25 cellular contexts compared by ENCODE assay signal in the genomic region with DNA sequence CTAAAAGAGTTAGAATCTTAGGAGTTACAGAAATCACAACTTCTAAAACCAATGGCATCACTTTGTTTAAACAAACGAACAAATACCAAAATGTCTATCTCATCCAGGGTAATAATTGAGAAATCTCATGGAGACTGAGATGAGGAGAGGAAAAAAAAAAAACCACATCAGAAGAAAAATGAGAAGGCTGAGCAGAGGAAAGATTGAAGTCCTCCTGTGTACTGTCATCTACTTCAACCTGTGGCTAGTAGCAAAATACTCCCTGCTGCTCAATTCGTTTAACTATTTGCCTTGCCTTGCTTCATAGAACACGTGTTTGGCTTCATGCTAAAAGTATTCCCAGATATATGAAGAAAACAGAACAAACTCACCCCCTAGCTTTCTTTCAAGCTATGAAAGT.
"Had no signal": no experiment of that assay in that cellular context is flagged by ENCODE, and none has a peak within 500 bp of the region (broad histone marks: within the 10 kb centered on the region; RNA-seq: fewer than 3 reads in every experiment).

No MANE protein-coding gene starts in this region.

- H3K4me1 ChIP-seq: body of pancreas, colonic mucosa, esophagus squamous epithelium, gastroesophageal sphincter, heart right ventricle had no signal

- H3K4me3 ChIP-seq: adrenal gland, body of pancreas, colonic mucosa, esophagus squamous epithelium, gastroesophageal sphincter, heart right ventricle had no signal

- H3K36me3 ChIP-seq: adrenal gland, colonic mucosa, esophagus squamous epithelium, gastroesophageal sphincter, heart right ventricle had no signal

- DNase-seq: activated CD4-positive, alpha-beta memory T cell treated with anti-CD3 and anti-CD28 coated beads for 36 hours; activated CD4-positive, alpha-beta T cell treated with anti-CD3 and anti-CD28 coated beads for 36 hours; activated CD4-positive, alpha-beta T cell treated with anti-CD3 and anti-CD28 coated beads, Interleukin-2, amount 10 ng/mL, durations not matched to agents 24 days and 14 days; activated CD4-positive, CD25-positive, alpha-beta regulatory T cell; activated CD4-positive, CD25-positive, alpha-beta regulatory T cell treated with anti-CD3 and anti-CD28 coated beads, Interleukin-2, amount 50 U/mL, for 72 hours; activated CD8-positive, alpha-beta memory T cell treated with anti-CD3 and anti-CD28 coated beads, Interleukin-2, amount 10 ng/mL, durations not matched to agents 7 days and 5 days; activated CD8-positive, alpha-beta memory T cell treated with anti-CD3 and anti-CD28 coated beads, Interleukin-2, amount 50 U/mL, for 4 hours; activated CD8-positive, alpha-beta T cell treated with anti-CD3 and anti-CD28 coated beads, Interleukin-2, amount 10 ng/mL, durations not matched to agents 7 days and 5 days; activated effector memory CD4-positive, alpha-beta T cell treated with anti-CD3 and anti-CD28 coated beads, Interleukin-2, amount 50 U/mL, for 16 hours; activated naive CD4-positive, alpha-beta T cell treated with anti-CD3 and anti-CD28 coated beads for 36 hours; activated naive CD8-positive, alpha-beta T cell treated with anti-CD3 and anti-CD28 coated beads for 36 hours; activated naive CD8-positive, alpha-beta T cell treated with anti-CD3 and anti-CD28 coated beads, Interleukin-2, amount 50 U/mL, for 24 hours; activated T-cell treated with anti-CD3 and anti-CD28 coated beads, Interleukin-2, amount 50 U/mL, for 1 hour; activated T-cell treated with anti-CD3 and anti-CD28 coated beads, Interleukin-2, amount 50 U/mL, for 48 hours; adrenal gland; body of pancreas; caudate nucleus; colonic mucosa; effector CD8-positive, alpha-beta T cell; esophagus squamous epithelium; foreskin melanocyte; heart right ventricle; T-helper 2 cell had no signal

- ATAC-seq: activated CD4-positive, alpha-beta T cell treated with anti-CD3 and anti-CD28 coated beads for 36 hours; activated CD8-positive, alpha-beta memory T cell treated with anti-CD3 and anti-CD28 coated beads, Interleukin-2, amount 10 ng/mL, durations not matched to agents 7 days and 5 days; activated CD8-positive, alpha-beta T cell treated with anti-CD3 and anti-CD28 coated beads, Interleukin-2, amount 10 ng/mL, durations not matched to agents 7 days and 5 days; activated naive CD8-positive, alpha-beta T cell treated with anti-CD3 and anti-CD28 coated beads, Interleukin-2, amount 50 U/mL, for 24 hours; body of pancreas; gastroesophageal sphincter; heart right ventricle had no signal

- H3K27me3 ChIP-seq: adrenal gland, body of pancreas, colonic mucosa, esophagus squamous epithelium, gastroesophageal sphincter, heart right ventricle had no signal

- H3K27ac ChIP-seq: adrenal gland, body of pancreas, colonic mucosa, epithelial cell of prostate, esophagus squamous epithelium, gastroesophageal sphincter, heart right ventricle had no signal

- H3K9me3 ChIP-seq: adrenal gland, body of pancreas, colonic mucosa, esophagus squamous epithelium, gastroesophageal sphincter, heart right ventricle had no signal
